In genomic region chr9:104774831-104775573, GRCh38 we compare ENCODE assay signal across 8 cellular contexts. TPM values are rescaled to one million over a fixed set of nuclear protein-coding genes. Genes with fewer than 3 reads are reported as not detected.
DNase-seq lines count a peak whose midpoint lies in the region; ATAC-seq and TF ChIP-seq lines count a peak whose summit lies in the region.

No MANE protein-coding gene starts in this region.

- DNase-seq in activated T-cell treated with anti-CD3 and anti-CD28 coated beads, Interleukin-2, amount 50 U/mL, for 72 hours = no peak
- no peak for DNase-seq in activated T-cell treated with anti-CD3 and anti-CD28 coated beads, Interleukin-2, amount 50 U/mL, for 24 hours
- DNase-seq in PC-9 (no peak), cortex of kidney (lab: John Stamatoyannopoulos, UW) (no peak), superior temporal gyrus (ENCODE audit: extremely low spot score) (no peak)
- no peak for DNase-seq in CD4-positive, alpha-beta T cell

- H3K4me3 Mint-ChIP-seq in activated T-cell treated with anti-CD3 and anti-CD28 coated beads, Interleukin-2, amount 50 U/mL, for 72 hours = no peak overlapping the region
- H3K4me3 Mint-ChIP-seq in activated T-cell treated with anti-CD3 and anti-CD28 coated beads, Interleukin-2, amount 50 U/mL, for 24 hours = no peak overlapping the region
- H3K4me3 Mint-ChIP-seq in activated T-helper 17 cell treated with anti-CD3 and anti-CD28 coated beads, Interleukin-2, amount 50 U/mL, for 72 hours = no peak overlapping the region
- H3K4me3 Mint-ChIP-seq in CD4-positive, alpha-beta T cell = no peak overlapping the region

- H3K9me2 ChIP-seq in PC-9 (ENCODE audit: insufficient read depth) = no peaks in the 10 kb centered on the region

- no peak overlapping the region for H3K27ac Mint-ChIP-seq in activated T-cell treated with anti-CD3 and anti-CD28 coated beads, Interleukin-2, amount 50 U/mL, for 72 hours
- no peak overlapping the region for H3K27ac Mint-ChIP-seq in activated T-cell treated with anti-CD3 and anti-CD28 coated beads, Interleukin-2, amount 50 U/mL, for 24 hours
- H3K27ac Mint-ChIP-seq in activated T-helper 17 cell treated with anti-CD3 and anti-CD28 coated beads, Interleukin-2, amount 50 U/mL, for 72 hours = no peak overlapping the region
- H3K27ac Mint-ChIP-seq in CD4-positive, alpha-beta T cell = no peak overlapping the region

- H3K36me3 Mint-ChIP-seq in activated T-cell treated with anti-CD3 and anti-CD28 coated beads, Interleukin-2, amount 50 U/mL, for 72 hours (ENCODE audit: insufficient read depth in 2 of 2) = no peaks in the 10 kb centered on the region
- H3K36me3 Mint-ChIP-seq in activated T-cell treated with anti-CD3 and anti-CD28 coated beads, Interleukin-2, amount 50 U/mL, for 24 hours (ENCODE audit: low read depth) = no peaks in the 10 kb centered on the region
- no peaks in the 10 kb centered on the region for H3K36me3 Mint-ChIP-seq in activated T-helper 17 cell treated with anti-CD3 and anti-CD28 coated beads, Interleukin-2, amount 50 U/mL, for 72 hours (ENCODE audit: low read depth)
- no peaks in the 10 kb centered on the region for H3K36me3 Mint-ChIP-seq in CD4-positive, alpha-beta T cell (ENCODE audit: low read depth)

- 0 out of 2 replicates have a peak, but pooled peaks cover under 1% of the 10 kb centered on the region for H3K36me3 ChIP-seq in PC-9 (ENCODE audit: low read depth)

- no peaks in the 10 kb centered on the region for H3K27me3 ChIP-seq in PC-9 (ENCODE audit: insufficient read depth, low read depth)
- H3K27me3 ChIP-seq in CD4-positive, alpha-beta T cell (ENCODE audit: control insufficient read depth, insufficient read depth, low read length) = no peaks in the 10 kb centered on the region

- H3K9me3 Mint-ChIP-seq in activated T-cell treated with anti-CD3 and anti-CD28 coated beads, Interleukin-2, amount 50 U/mL, for 72 hours = no peaks in the 10 kb centered on the region
- no peaks in the 10 kb centered on the region for H3K9me3 Mint-ChIP-seq in activated T-cell treated with anti-CD3 and anti-CD28 coated beads, Interleukin-2, amount 50 U/mL, for 24 hours
- no peaks in the 10 kb centered on the region for H3K9me3 Mint-ChIP-seq in activated T-helper 17 cell treated with anti-CD3 and anti-CD28 coated beads, Interleukin-2, amount 50 U/mL, for 72 hours
- H3K9me3 Mint-ChIP-seq in CD4-positive, alpha-beta T cell = no peaks in the 10 kb centered on the region

- H2AFZ ChIP-seq in PC-9 = no peak overlapping the region

- no peaks in the 10 kb centered on the region for H3K9me3 ChIP-seq in PC-9 (ENCODE audit: insufficient read depth, low read depth)
- no peaks in the 10 kb centered on the region for H3K9me3 ChIP-seq in CD4-positive, alpha-beta T cell (ENCODE audit: control insufficient read depth, low read length)

- H3K27me3 Mint-ChIP-seq in activated T-cell treated with anti-CD3 and anti-CD28 coated beads, Interleukin-2, amount 50 U/mL, for 72 hours (ENCODE audit: low read depth) = no peaks in the 10 kb centered on the region
- H3K27me3 Mint-ChIP-seq in activated T-cell treated with anti-CD3 and anti-CD28 coated beads, Interleukin-2, amount 50 U/mL, for 24 hours = no peaks in the 10 kb centered on the region
- no peaks in the 10 kb centered on the region for H3K27me3 Mint-ChIP-seq in activated T-helper 17 cell treated with anti-CD3 and anti-CD28 coated beads, Interleukin-2, amount 50 U/mL, for 72 hours
- no peaks in the 10 kb centered on the region for H3K27me3 Mint-ChIP-seq in CD4-positive, alpha-beta T cell

- H3K4me3 ChIP-seq in PC-9 = no peak overlapping the region

- no peak for TF ChIP-seq CTCF in PC-9 (conservative IDR thresholded peaks at IDR 0.05)
- no peak for TF ChIP-seq CTCF in CD4-positive, alpha-beta T cell (IDR thresholded peaks at IDR 0.05)

- H3K27ac ChIP-seq in PC-9 = no peak overlapping the region
- no peak overlapping the region for H3K27ac ChIP-seq in CD4-positive, alpha-beta T cell (ENCODE audit: low read depth, low read length)

- H4K20me1 ChIP-seq in PC-9 (ENCODE audit: insufficient read depth) = no peaks in the 10 kb centered on the region

- intact Hi-C loops in PC-9 (cut with micrococcal nuclease; ENCODE audit: unreplicated experiment) = loop anchor here (10.0 kb wide), 1 partner anchor 470 kb away; the partner anchor contains the start of gene SLC44A1
- intact Hi-C loops in CD4-positive, alpha-beta T cell (cut with DNase I, micrococcal nuclease) = no loop called here

- H3K79me2 ChIP-seq in PC-9 (ENCODE audit: low read depth) = no peaks in the 10 kb centered on the region

- H3K4me2 ChIP-seq in PC-9 = no peak overlapping the region

- H3K4me1 ChIP-seq in PC-9 (replicated peaks; ENCODE audit: insufficient read depth) = no peaks in the 10 kb centered on the region

- H3K4me1 Mint-ChIP-seq in activated T-cell treated with anti-CD3 and anti-CD28 coated beads, Interleukin-2, amount 50 U/mL, for 72 hours (ENCODE audit: low read depth) = no peaks in the 10 kb centered on the region
- no peaks in the 10 kb centered on the region for H3K4me1 Mint-ChIP-seq in activated T-cell treated with anti-CD3 and anti-CD28 coated beads, Interleukin-2, amount 50 U/mL, for 24 hours (ENCODE audit: low read depth)
- no peaks in the 10 kb centered on the region for H3K4me1 Mint-ChIP-seq in activated T-helper 17 cell treated with anti-CD3 and anti-CD28 coated beads, Interleukin-2, amount 50 U/mL, for 72 hours
- no peaks in the 10 kb centered on the region for H3K4me1 Mint-ChIP-seq in CD4-positive, alpha-beta T cell (ENCODE audit: low read depth)

- CTCF ChIA-PET in PC-9 (lab: Charles Lee) = no interaction called here
- CTCF ChIA-PET in CD4-positive, alpha-beta T cell (lab: Charles Lee) = no interaction called here

- peaks cover 3% of the 10 kb centered on the region; the same call in 1 of the 2 replicates for H3F3A ChIP-seq in PC-9 (ENCODE audit: insufficient read depth, low read depth)

- POLR2A ChIA-PET in PC-9 (lab: Charles Lee; ENCODE audit: unreplicated experiment) = no interaction called here
- POLR2A ChIA-PET in CD4-positive, alpha-beta T cell (lab: Charles Lee) = no interaction called here

- peak; percentile 34 to 49 for ATAC-seq in activated T-cell treated with anti-CD3 and anti-CD28 coated beads, Interleukin-2, amount 50 U/mL, for 72 hours (replicated peaks in 1 of 2)
- ATAC-seq in HG03135 (IDR thresholded peaks at IDR 0.05; ENCODE audit: unreplicated experiment) = peak; percentile 92
- ATAC-seq in activated T-helper 17 cell treated with anti-CD3 and anti-CD28 coated beads, Interleukin-2, amount 50 U/mL, for 72 hours (replicated peaks) = peak; percentile 26
- no peak for ATAC-seq in CD4-positive, alpha-beta T cell (ENCODE audit: poor library complexity)

- no TSS peak for BruUV-seq in PC-9 (replicated peaks; lab: Mats Ljungman, UMichigan)

RNA-seq across cellular contexts. Expression of gene NIPSNAP3B, which starts 11.1 kb away (rescaled TPM):
- 1 to 10 TPM in 1 of 2 donors, under 1 TPM in 1; 0.49 to 2.3 TPM for total RNA-seq in activated T-cell treated with anti-CD3 and anti-CD28 coated beads, Interleukin-2, amount 50 U/mL, for 72 hours
- 1 to 10 TPM in 1 of 2 donors, under 1 TPM in 1; 0.48 to 1.6 TPM for total RNA-seq in activated T-helper 17 cell treated with anti-CD3 and anti-CD28 coated beads, Interleukin-2, amount 50 U/mL, for 72 hours
- total RNA-seq in PC-9 (2021) = 3.1 and 4.1 TPM in 2 replicates
- 1 to 10 TPM; 1.2 to 1.4 TPM for total RNA-seq in CD4-positive, alpha-beta T cell

RNA-seq across cellular contexts. Expression of gene NIPSNAP3A, which starts 27.5 kb away (rescaled TPM):
- 1 to 10 TPM; 9.2 to 9.9 TPM for total RNA-seq in activated T-cell treated with anti-CD3 and anti-CD28 coated beads, Interleukin-2, amount 50 U/mL, for 72 hours
- 10 to 100 TPM in 1 of 2 donors, 1 to 10 TPM in 1; 7.1 to 10.3 TPM for total RNA-seq in activated T-helper 17 cell treated with anti-CD3 and anti-CD28 coated beads, Interleukin-2, amount 50 U/mL, for 72 hours
- 19.8 and 21.4 TPM in 2 replicates for total RNA-seq in PC-9 (2021)
- total RNA-seq in CD4-positive, alpha-beta T cell = 10 to 100 TPM in 1 of 2 experiments, 1 to 10 TPM in 1; 9.0 to 10.6 TPM
